ENCODE assay signal across 10 cellular contexts in genomic region chr5:140550147-140551079, GRCh38. TPM values are rescaled to one million over a fixed set of nuclear protein-coding genes. Genes with fewer than 3 reads are reported as not detected.
DNase-seq lines count a peak whose midpoint lies in the region; ATAC-seq and TF ChIP-seq lines count a peak whose summit lies in the region.
"Had no signal": no experiment of that assay in that cellular context is flagged by ENCODE, and none has a peak within 500 bp of the region (broad histone marks: within the 10 kb centered on the region; RNA-seq: fewer than 3 reads in every experiment).

No MANE protein-coding gene starts in this region.

- H3K9me3 ChIP-seq in cardiac muscle cell (ENCODE audit: low read depth) = no peaks in the 10 kb centered on the region
- no peaks in the 10 kb centered on the region for H3K9me3 ChIP-seq in breast epithelium
- no peaks in the 10 kb centered on the region for H3K9me3 ChIP-seq in upper lobe of right lung

- no peak for DNase-seq in cardiac muscle cell (ENCODE audit: low read depth in 1 of 2, low spot score in 1 of 2)
- no peak for DNase-seq in Right ventricle myocardium inferior (ENCODE audit: missing footprints)
- DNase-seq in breast epithelium (ENCODE audit: low spot score in 2 of 2) = no peak
- DNase-seq in naive thymus-derived CD8-positive, alpha-beta T cell = no peak
- DNase-seq in upper lobe of right lung = no peak
- DNase-seq in putamen (ENCODE audit: low spot score) = no peak
- no peak for DNase-seq in foreskin keratinocyte
- DNase-seq: retina, SHP77 treated with DMSO at 0.1 percent for 48 hours had no signal

- no peak overlapping the region for H3K4me3 ChIP-seq in cardiac muscle cell
- H3K4me3 ChIP-seq in breast epithelium = no peak overlapping the region
- no peak overlapping the region for H3K4me3 ChIP-seq in upper lobe of right lung

- no peak for TF ChIP-seq CTCF in cardiac muscle cell (IDR thresholded peaks at IDR 0.05; ENCODE audit: low read depth, low read length)
- no peak for TF ChIP-seq CTCF in breast epithelium (IDR thresholded peaks at IDR 0.05)
- TF ChIP-seq CTCF in upper lobe of right lung (IDR thresholded peaks at IDR 0.05) = no peak
- TF ChIP-seq CTCF in foreskin keratinocyte (conservative IDR thresholded peaks at IDR 0.05) = no peak

- intact Hi-C loops in Right ventricle myocardium inferior (cut with DNase I) (no loop called here), breast epithelium (cut with DNase I; ENCODE audit: low total_unique reads) (no loop called here), upper lobe of right lung (cut with DNase I) (no loop called here)

- peaks cover 18% of the 10 kb centered on the region for H3K36me3 ChIP-seq in cardiac muscle cell
- no peaks in the 10 kb centered on the region for H3K36me3 ChIP-seq in breast epithelium
- peaks cover 50% of the 10 kb centered on the region for H3K36me3 ChIP-seq in upper lobe of right lung

- H3K27me3 ChIP-seq in cardiac muscle cell = no peaks in the 10 kb centered on the region
- no peaks in the 10 kb centered on the region for H3K27me3 ChIP-seq in breast epithelium
- H3K27me3 ChIP-seq in upper lobe of right lung = no peaks in the 10 kb centered on the region
- no peaks in the 10 kb centered on the region for H3K27me3 ChIP-seq in foreskin keratinocyte

- POLR2A ChIA-PET in naive thymus-derived CD8-positive, alpha-beta T cell (lab: Charles Lee) = interaction anchor here (1.0 to 5.3 kb wide), 3 partner anchors 12 to 97 kb away, joined by 4 to 61 read pairs (median 13); partner anchors contain the start of genes APBB3, IK, NDUFA2 and SLC35A4

- H3K4me1 ChIP-seq in cardiac muscle cell (ENCODE audit: low read depth) = peaks cover 14% of the 10 kb centered on the region
- H3K4me1 ChIP-seq in breast epithelium = peaks cover 0 to 22% of the 10 kb centered on the region in 2 donors
- peaks cover 38% of the 10 kb centered on the region for H3K4me1 ChIP-seq in upper lobe of right lung
- peaks cover 9% of the 10 kb centered on the region for H3K4me1 ChIP-seq in foreskin keratinocyte

- H3K4me1 Mint-ChIP-seq in naive thymus-derived CD8-positive, alpha-beta T cell = peaks cover 28 to 63% (median 61%) of the 10 kb centered on the region in 4 donors

- TF ChIP-seq POLR2A in breast epithelium (IDR thresholded peaks at IDR 0.05) = no peak

- peak overlapping the region; percentile 63 to 98 (median 90) for H3K27ac Mint-ChIP-seq in naive thymus-derived CD8-positive, alpha-beta T cell

- H3K27ac ChIP-seq in cardiac muscle cell (peak overlapping the region; percentile 66), breast epithelium (peak overlapping the region; percentile 99 to 100), upper lobe of right lung (peak overlapping the region; percentile 97), foreskin keratinocyte (no peak overlapping the region)

- H3K36me3 Mint-ChIP-seq in naive thymus-derived CD8-positive, alpha-beta T cell = peaks cover 0 to 39% (median 7%) of the 10 kb centered on the region in 3 donors

- H3K9me3 Mint-ChIP-seq in naive thymus-derived CD8-positive, alpha-beta T cell = no peaks in the 10 kb centered on the region

- no peak for ATAC-seq in Right ventricle myocardium inferior
- ATAC-seq in naive thymus-derived CD8-positive, alpha-beta T cell = no peak
- no peak for ATAC-seq in upper lobe of right lung
- no peak for ATAC-seq in foreskin keratinocyte
- ATAC-seq in HG03175 (IDR thresholded peaks at IDR 0.05; ENCODE audit: unreplicated experiment) = no peak

- peak overlapping the region in 7 of 10 donors; percentile 5 to 81 (median 27) for H3K4me3 Mint-ChIP-seq in naive thymus-derived CD8-positive, alpha-beta T cell

- no peaks in the 10 kb centered on the region for H3K27me3 Mint-ChIP-seq in naive thymus-derived CD8-positive, alpha-beta T cell

RNA-seq across cellular contexts. Expression of gene EIF4EBP3, which starts 3.0 kb away (rescaled TPM):
- total RNA-seq in cardiac muscle cell = 3.1 and 5.3 TPM in 2 replicates
- polyA plus RNA-seq in cardiac muscle cell = 6.6 and 24.8 TPM in 2 replicates
- total RNA-seq in Right ventricle myocardium inferior = 11.7 TPM
- total RNA-seq in breast epithelium = 10 to 100 TPM; 18.0 to 38.1 (median 24.9) TPM
- 10 to 100 TPM; 24.5 to 27.3 TPM for total RNA-seq in naive thymus-derived CD8-positive, alpha-beta T cell
- 10 to 100 TPM; 50.4 to 79.6 (median 71.5) TPM for polyA plus RNA-seq in naive thymus-derived CD8-positive, alpha-beta T cell
- 21.4 TPM for total RNA-seq in upper lobe of right lung
- total RNA-seq in foreskin keratinocyte = 2.5 and 4.4 TPM in 2 replicates
- 10.4 and 11.6 TPM in 2 replicates for polyA plus RNA-seq in foreskin keratinocyte

RNA-seq across cellular contexts. Expression of gene SRA1, which starts 6.9 kb away (rescaled TPM):
- total RNA-seq in cardiac muscle cell = 22.8 and 43.9 TPM in 2 replicates
- polyA plus RNA-seq in cardiac muscle cell = 51.5 and 80.6 TPM in 2 replicates
- 29.4 TPM for total RNA-seq in Right ventricle myocardium inferior
- 10 to 100 TPM; 13.6 to 28.4 (median 24.9) TPM for total RNA-seq in breast epithelium
- 10 to 100 TPM; 27.8 to 28.3 TPM for total RNA-seq in naive thymus-derived CD8-positive, alpha-beta T cell
- polyA plus RNA-seq in naive thymus-derived CD8-positive, alpha-beta T cell = 10 to 100 TPM; 26.7 to 37.5 (median 37.1) TPM
- total RNA-seq in upper lobe of right lung = 19.4 TPM
- total RNA-seq in foreskin keratinocyte = 44.0 and 49.1 TPM in 2 replicates
- polyA plus RNA-seq in foreskin keratinocyte = 66.2 and 74.5 TPM in 2 replicates

RNA-seq across cellular contexts. Expression of gene APBB3, which starts 14.0 kb away (rescaled TPM):
- total RNA-seq in cardiac muscle cell (34.2 and 45.4 TPM in 2 replicates), Right ventricle myocardium inferior (10.6 TPM), breast epithelium (10 to 100 TPM; 22.2 to 39.8 (median 35.7) TPM), upper lobe of right lung (25.8 TPM), foreskin keratinocyte (4.1 and 4.4 TPM in 2 replicates)
- polyA plus RNA-seq in cardiac muscle cell (61.8 and 66.2 TPM in 2 replicates), foreskin keratinocyte (4.5 and 5.0 TPM in 2 replicates)
- total RNA-seq in naive thymus-derived CD8-positive, alpha-beta T cell = 10 to 100 TPM; 75.6 to 77.5 TPM
- 1 to 10 TPM; 2.5 to 4.6 (median 3.7) TPM for polyA plus RNA-seq in naive thymus-derived CD8-positive, alpha-beta T cell

RNA-seq across cellular contexts. Expression of gene SLC35A4, which starts 14.2 kb away (rescaled TPM):
- total RNA-seq in cardiac muscle cell (29.5 and 32.3 TPM in 2 replicates), Right ventricle myocardium inferior (76.4 TPM), breast epithelium (10 to 100 TPM; 20.3 to 30.4 (median 27.0) TPM), upper lobe of right lung (89.4 TPM), foreskin keratinocyte (36.3 and 36.4 TPM in 2 replicates)
- polyA plus RNA-seq in cardiac muscle cell (67.9 and 80.7 TPM in 2 replicates), foreskin keratinocyte (45.7 and 46.3 TPM in 2 replicates)
- total RNA-seq in naive thymus-derived CD8-positive, alpha-beta T cell = 10 to 100 TPM; 53.6 to 58.3 TPM
- 100 to 1,000 TPM in 2 of 3 donors, 10 to 100 TPM in 1; 92.8 to 142 (median 113) TPM for polyA plus RNA-seq in naive thymus-derived CD8-positive, alpha-beta T cell
